1 cellular context compared by ENCODE assay signal in the genomic region with DNA sequence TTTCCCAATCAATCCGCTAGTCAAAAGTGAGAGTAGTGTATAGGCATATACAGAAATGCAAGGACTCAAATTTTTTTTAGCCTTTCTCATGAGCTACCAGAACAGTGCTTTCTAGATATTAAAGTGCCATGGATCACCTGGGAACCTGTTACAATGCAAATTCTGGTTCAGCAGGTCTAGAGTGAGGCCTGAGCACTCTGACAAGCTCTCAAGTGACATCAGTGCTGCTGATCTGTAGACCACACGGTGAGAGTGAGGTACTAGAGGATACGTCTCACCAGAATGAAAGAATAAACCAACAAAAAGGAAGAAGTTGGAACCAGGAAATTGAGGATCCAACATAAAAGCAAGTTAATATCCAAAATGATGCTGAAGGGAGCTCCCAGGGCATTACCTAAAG.
TF ChIP-seq lines count a peak whose summit lies in the region.

No MANE protein-coding gene starts in this region.

TF ChIP-seq in GM23338, 12 proteins besides CTCF, POLR2A, EP300 and RAD21 (continued from another document):
- TF ChIP-seq, protein P1, sequence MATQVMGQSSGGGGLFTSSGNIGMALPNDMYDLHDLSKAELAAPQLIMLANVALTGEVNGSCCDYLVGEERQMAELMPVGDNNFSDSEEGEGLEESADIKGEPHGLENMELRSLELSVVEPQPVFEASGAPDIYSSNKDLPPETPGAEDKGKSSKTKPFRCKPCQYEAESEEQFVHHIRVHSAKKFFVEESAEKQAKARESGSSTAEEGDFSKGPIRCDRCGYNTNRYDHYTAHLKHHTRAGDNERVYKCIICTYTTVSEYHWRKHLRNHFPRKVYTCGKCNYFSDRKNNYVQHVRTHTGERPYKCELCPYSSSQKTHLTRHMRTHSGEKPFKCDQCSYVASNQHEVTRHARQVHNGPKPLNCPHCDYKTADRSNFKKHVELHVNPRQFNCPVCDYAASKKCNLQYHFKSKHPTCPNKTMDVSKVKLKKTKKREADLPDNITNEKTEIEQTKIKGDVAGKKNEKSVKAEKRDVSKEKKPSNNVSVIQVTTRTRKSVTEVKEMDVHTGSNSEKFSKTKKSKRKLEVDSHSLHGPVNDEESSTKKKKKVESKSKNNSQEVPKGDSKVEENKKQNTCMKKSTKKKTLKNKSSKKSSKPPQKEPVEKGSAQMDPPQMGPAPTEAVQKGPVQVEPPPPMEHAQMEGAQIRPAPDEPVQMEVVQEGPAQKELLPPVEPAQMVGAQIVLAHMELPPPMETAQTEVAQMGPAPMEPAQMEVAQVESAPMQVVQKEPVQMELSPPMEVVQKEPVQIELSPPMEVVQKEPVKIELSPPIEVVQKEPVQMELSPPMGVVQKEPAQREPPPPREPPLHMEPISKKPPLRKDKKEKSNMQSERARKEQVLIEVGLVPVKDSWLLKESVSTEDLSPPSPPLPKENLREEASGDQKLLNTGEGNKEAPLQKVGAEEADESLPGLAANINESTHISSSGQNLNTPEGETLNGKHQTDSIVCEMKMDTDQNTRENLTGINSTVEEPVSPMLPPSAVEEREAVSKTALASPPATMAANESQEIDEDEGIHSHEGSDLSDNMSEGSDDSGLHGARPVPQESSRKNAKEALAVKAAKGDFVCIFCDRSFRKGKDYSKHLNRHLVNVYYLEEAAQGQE (IDR thresholded peaks at IDR 0.05; ENCODE audit: unreplicated experiment), result no peak
- no peak for TF ChIP-seq CREB1 (CRISPR knock-in tag; IDR thresholded peaks at IDR 0.05; ENCODE audit: low read depth)
- TF ChIP-seq POLR2AphosphoS5 (IDR thresholded peaks at IDR 0.05; ENCODE audit: low read depth), result no peak
- TF ChIP-seq ZNF114 (CRISPR knock-in tag; IDR thresholded peaks at IDR 0.05), result no peak
- TF ChIP-seq, protein P2, sequence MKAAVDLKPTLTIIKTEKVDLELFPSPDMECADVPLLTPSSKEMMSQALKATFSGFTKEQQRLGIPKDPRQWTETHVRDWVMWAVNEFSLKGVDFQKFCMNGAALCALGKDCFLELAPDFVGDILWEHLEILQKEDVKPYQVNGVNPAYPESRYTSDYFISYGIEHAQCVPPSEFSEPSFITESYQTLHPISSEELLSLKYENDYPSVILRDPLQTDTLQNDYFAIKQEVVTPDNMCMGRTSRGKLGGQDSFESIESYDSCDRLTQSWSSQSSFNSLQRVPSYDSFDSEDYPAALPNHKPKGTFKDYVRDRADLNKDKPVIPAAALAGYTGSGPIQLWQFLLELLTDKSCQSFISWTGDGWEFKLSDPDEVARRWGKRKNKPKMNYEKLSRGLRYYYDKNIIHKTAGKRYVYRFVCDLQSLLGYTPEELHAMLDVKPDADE (IDR thresholded peaks at IDR 0.05), result no peak
- TF ChIP-seq STAT1 (IDR thresholded peaks at IDR 0.05; ENCODE audit: unreplicated experiment), result no peak
- no peak for TF ChIP-seq JUNB (IDR thresholded peaks at IDR 0.05; ENCODE audit: unreplicated experiment)
- no peak for TF ChIP-seq EZH2 (IDR thresholded peaks at IDR 0.05; ENCODE audit: low read depth, unreplicated experiment)
